ENCODE assay signal across 14 cellular contexts in genomic region chr6:25359891-25360290, GRCh38.
DNase-seq lines count a peak whose midpoint lies in the region; ATAC-seq and TF ChIP-seq lines count a peak whose summit lies in the region.
"Had no signal": no experiment of that assay in that cellular context is flagged by ENCODE, and none has a peak within 500 bp of the region (broad histone marks: within the 10 kb centered on the region; RNA-seq: fewer than 3 reads in every experiment).

No MANE protein-coding gene starts in this region.

- no peak for DNase-seq in AG10803 (ENCODE audit: low read depth)
- peak in 2 of 3 experiments; percentile 64 to 84 for DNase-seq in NCI-H1417 (lab: John Stamatoyannopoulos, UW)
- DNase-seq in body of pancreas: peak in 2 of 4 donors; percentile 9 to 16
- no peak for DNase-seq in mucosa of descending colon
- DNase-seq in activated CD4-positive, alpha-beta T cell treated with anti-CD3 and anti-CD28 coated beads, Interleukin-2, amount 10 ng/mL, durations not matched to agents 7 days and 5 days: no peak
- no peak for DNase-seq in T-helper 2 cell treated with Interferon-gamma antibody and Interleukin-4, amounts not matched to agents 5 μg/mL and 100 μg/mL, for 36 hours (ENCODE audit: low spot score)
- no peak for DNase-seq in DMS79 treated with DMSO at 0.1 percent for 48 hours (lab: John Stamatoyannopoulos, UW)
- DNase-seq: BE2C, H9, NCI-H2029 treated with DMSO at 0.1 percent for 48 hours, SHP77 treated with DMSO at 0.1 percent for 48 hours, WERI-Rb-1 had no signal

- no peak for TF ChIP-seq CTCF in AG10803 (conservative IDR thresholded peaks at IDR 0.05; ENCODE audit: low read length)
- no peak for TF ChIP-seq CTCF in body of pancreas (IDR thresholded peaks at IDR 0.05)
- TF ChIP-seq CTCF in mucosa of descending colon (IDR thresholded peaks at IDR 0.05): no peak

- no peak overlapping the region for H3K4me3 Mint-ChIP-seq in activated CD4-positive, alpha-beta T cell treated with anti-CD3 and anti-CD28 coated beads, Interleukin-2, amount 10 ng/mL, durations not matched to agents 7 days and 5 days
- no peak overlapping the region for H3K4me3 Mint-ChIP-seq in T-helper 2 cell treated with Interferon-gamma antibody and Interleukin-4, amounts not matched to agents 5 μg/mL and 100 μg/mL, for 36 hours
- H3K4me3 Mint-ChIP-seq: H9, memory B cell had no signal

- ATAC-seq in body of pancreas: peak; percentile 62
- ATAC-seq in mucosa of descending colon: peak; percentile 79
- ATAC-seq in HG02852 (IDR thresholded peaks at IDR 0.05; ENCODE audit: unreplicated experiment): no peak

- peak overlapping the region in 1 of 4 donors; percentile 55 for H3K27ac ChIP-seq in body of pancreas
- H3K27ac ChIP-seq: WERI-Rb-1 had no signal

- no peaks in the 10 kb centered on the region for H3K36me3 Mint-ChIP-seq in activated CD4-positive, alpha-beta T cell treated with anti-CD3 and anti-CD28 coated beads, Interleukin-2, amount 10 ng/mL, durations not matched to agents 7 days and 5 days (ENCODE audit: low read depth)
- H3K36me3 Mint-ChIP-seq in T-helper 2 cell treated with Interferon-gamma antibody and Interleukin-4, amounts not matched to agents 5 μg/mL and 100 μg/mL, for 36 hours (ENCODE audit: low read depth): no peaks in the 10 kb centered on the region
- H3K36me3 Mint-ChIP-seq: memory B cell had no signal

- no peaks in the 10 kb centered on the region for H3K27me3 Mint-ChIP-seq in activated CD4-positive, alpha-beta T cell treated with anti-CD3 and anti-CD28 coated beads, Interleukin-2, amount 10 ng/mL, durations not matched to agents 7 days and 5 days
- H3K27me3 Mint-ChIP-seq in T-helper 2 cell treated with Interferon-gamma antibody and Interleukin-4, amounts not matched to agents 5 μg/mL and 100 μg/mL, for 36 hours (ENCODE audit: low read depth): no peaks in the 10 kb centered on the region

- CTCF ChIA-PET in activated CD4-positive, alpha-beta T cell treated with anti-CD3 and anti-CD28 coated beads, Interleukin-2, amount 10 ng/mL, durations not matched to agents 7 days and 5 days (lab: Charles Lee): no interaction called here

- H3K9me3 ChIP-seq in body of pancreas (no peaks in the 10 kb centered on the region), mucosa of descending colon (no peaks in the 10 kb centered on the region)
- H3K9me3 ChIP-seq: BE2C had no signal

- H3K4me1 ChIP-seq in body of pancreas (peaks cover 17% of the 10 kb centered on the region), mucosa of descending colon (ENCODE audit: low read depth) (peaks cover 4% of the 10 kb centered on the region)

- WGBS in body of pancreas, 2 donors: 20 to 34% methylated on average over 2 of the region's 2 CpGs

- intact Hi-C loops in body of pancreas (cut with DNase I) (no loop called here), mucosa of descending colon (cut with DNase I, micrococcal nuclease) (no loop called here)

- H3K27me3 ChIP-seq in body of pancreas: no peaks in the 10 kb centered on the region
- H3K27me3 ChIP-seq: BE2C had no signal

- H3K4me3 ChIP-seq in AG10803 (ENCODE audit: low read length) (peak overlapping the region; percentile 24), body of pancreas (no peak overlapping the region), mucosa of descending colon (no peak overlapping the region)

- no peak overlapping the region for H3K27ac Mint-ChIP-seq in activated CD4-positive, alpha-beta T cell treated with anti-CD3 and anti-CD28 coated beads, Interleukin-2, amount 10 ng/mL, durations not matched to agents 7 days and 5 days
- no peak overlapping the region for H3K27ac Mint-ChIP-seq in T-helper 2 cell treated with Interferon-gamma antibody and Interleukin-4, amounts not matched to agents 5 μg/mL and 100 μg/mL, for 36 hours
- H3K27ac Mint-ChIP-seq: memory B cell had no signal

- H3K36me3 ChIP-seq in body of pancreas (replicated peaks in 1 of 2; ENCODE audit: insufficient read depth in 1 of 2, low read depth in 2 of 2) (no peaks in the 10 kb centered on the region), mucosa of descending colon (ENCODE audit: low read depth) (no peaks in the 10 kb centered on the region)
- H3K36me3 ChIP-seq: BE2C, WERI-Rb-1 had no signal

- H3K4me1 Mint-ChIP-seq in activated CD4-positive, alpha-beta T cell treated with anti-CD3 and anti-CD28 coated beads, Interleukin-2, amount 10 ng/mL, durations not matched to agents 7 days and 5 days: no peaks in the 10 kb centered on the region
- no peaks in the 10 kb centered on the region for H3K4me1 Mint-ChIP-seq in T-helper 2 cell treated with Interferon-gamma antibody and Interleukin-4, amounts not matched to agents 5 μg/mL and 100 μg/mL, for 36 hours (ENCODE audit: low read depth)

- no peaks in the 10 kb centered on the region for H3K9me3 Mint-ChIP-seq in activated CD4-positive, alpha-beta T cell treated with anti-CD3 and anti-CD28 coated beads, Interleukin-2, amount 10 ng/mL, durations not matched to agents 7 days and 5 days
- no peaks in the 10 kb centered on the region for H3K9me3 Mint-ChIP-seq in T-helper 2 cell treated with Interferon-gamma antibody and Interleukin-4, amounts not matched to agents 5 μg/mL and 100 μg/mL, for 36 hours
- H3K9me3 Mint-ChIP-seq: H9, memory B cell had no signal

- POLR2A ChIA-PET in activated CD4-positive, alpha-beta T cell treated with anti-CD3 and anti-CD28 coated beads, Interleukin-2, amount 10 ng/mL, durations not matched to agents 7 days and 5 days (lab: Charles Lee): no interaction called here

- TF ChIP-seq POLR2A in body of pancreas (IDR thresholded peaks at IDR 0.05): no peak

Comparison
In these comparisons a context has a peak if more than half of its experiments do, and no peak if none do; other contexts are left out.
1. DNase-seq: peak in NCI-H1417 (2 of 3); none in AG10803 (single experiment), mucosa of descending colon (0 of 3), activated CD4-positive, alpha-beta T cell treated with anti-CD3 and anti-CD28 coated beads, Interleukin-2, amount 10 ng/mL, durations not matched to agents 7 days and 5 days (single experiment), T-helper 2 cell treated with Interferon-gamma antibody and Interleukin-4, amounts not matched to agents 5 μg/mL and 100 μg/mL, for 36 hours (single experiment) and DMS79 treated with DMSO at 0.1 percent for 48 hours (single experiment).